In the genomic region with DNA sequence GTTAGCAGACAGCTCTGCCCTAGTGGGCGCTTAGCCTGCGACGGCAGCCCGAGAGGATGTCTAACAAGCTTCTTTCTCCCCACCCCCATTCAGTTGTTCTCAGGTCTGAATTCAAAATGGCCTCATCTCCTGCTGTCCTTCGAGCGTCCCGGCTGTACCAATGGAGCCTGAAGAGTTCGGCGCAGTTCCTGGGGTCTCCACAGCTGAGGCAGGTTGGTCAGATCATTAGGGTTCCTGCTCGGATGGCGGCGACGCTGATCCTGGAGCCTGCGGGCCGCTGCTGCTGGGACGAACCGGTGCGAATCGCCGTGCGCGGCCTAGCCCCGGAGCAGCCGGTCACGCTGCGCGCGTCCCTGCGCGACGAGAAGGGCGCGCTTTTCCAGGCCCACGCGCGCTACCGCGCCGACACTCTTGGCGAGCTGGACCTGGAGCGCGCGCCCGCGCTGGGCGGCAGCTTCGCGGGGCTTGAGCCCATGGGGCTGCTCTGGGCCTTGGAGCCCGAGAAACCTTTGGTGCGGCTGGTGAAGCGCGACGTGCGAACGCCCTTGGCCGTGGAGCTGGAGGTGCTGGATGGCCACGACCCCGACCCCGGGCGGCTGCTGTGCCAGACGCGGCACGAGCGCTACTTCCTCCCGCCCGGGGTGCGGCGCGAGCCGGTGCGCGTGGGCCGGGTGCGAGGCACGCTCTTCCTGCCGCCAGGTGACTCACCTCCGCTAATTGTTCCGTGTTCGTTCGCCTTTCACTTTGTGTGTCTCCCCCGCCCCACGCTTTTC, we compare ENCODE assay signal across 8 cellular contexts. TPM values are rescaled to one million over a fixed set of nuclear protein-coding genes. Genes with fewer than 3 reads are reported as not detected.
DNase-seq lines count a peak whose midpoint lies in the region; ATAC-seq and TF ChIP-seq lines count a peak whose summit lies in the region.
"Not testable (repeated sequence)": the region's sequence is repeated elsewhere in the genome, so short reads cannot be mapped to it uniquely, and the experiment has no call there.

A gene with protein sequence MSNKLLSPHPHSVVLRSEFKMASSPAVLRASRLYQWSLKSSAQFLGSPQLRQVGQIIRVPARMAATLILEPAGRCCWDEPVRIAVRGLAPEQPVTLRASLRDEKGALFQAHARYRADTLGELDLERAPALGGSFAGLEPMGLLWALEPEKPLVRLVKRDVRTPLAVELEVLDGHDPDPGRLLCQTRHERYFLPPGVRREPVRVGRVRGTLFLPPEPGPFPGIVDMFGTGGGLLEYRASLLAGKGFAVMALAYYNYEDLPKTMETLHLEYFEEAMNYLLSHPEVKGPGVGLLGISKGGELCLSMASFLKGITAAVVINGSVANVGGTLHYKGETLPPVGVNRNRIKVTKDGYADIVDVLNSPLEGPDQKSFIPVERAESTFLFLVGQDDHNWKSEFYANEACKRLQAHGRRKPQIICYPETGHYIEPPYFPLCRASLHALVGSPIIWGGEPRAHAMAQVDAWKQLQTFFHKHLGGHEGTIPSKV (plus strand): TSS at position 29 of the 773 bp plus-strand sequence. CDS start 28 bp downstream, at position 57.

- TF ChIP-seq CTCF in choroid plexus epithelial cell (conservative IDR thresholded peaks at IDR 0.05; ENCODE audit: low read depth, low read length), result peak; percentile 32
- TF ChIP-seq CTCF in kidney epithelial cell (IDR thresholded peaks at IDR 0.05; ENCODE audit: insufficient read depth, low read length, poor library complexity, severe bottlenecking), result not testable (repeated sequence)

- DNase-seq in AG08395 (ENCODE audit: low spot score) (peak; percentile 89), NCI-H524 (lab: John Stamatoyannopoulos, UW) (peak; percentile 91 to 93), choroid plexus epithelial cell (ENCODE audit: low read depth) (peak; percentile 97), kidney epithelial cell (ENCODE audit: low read depth) (peak; percentile 50)
- peak; percentile 89 for DNase-seq in activated CD4-positive, alpha-beta T cell treated with anti-CD3 and anti-CD28 coated beads for 48 hours
- peak; percentile 70 to 79 (median 75) for DNase-seq in stimulated activated CD4-positive, alpha-beta T cell treated with anti-CD3 and anti-CD28 coated beads, Interleukin-12 subunit alpha, Interleukin-12 subunit beta, amount 100 ng/mL, for 48 hours (ENCODE audit: low read depth in 2 of 3, low spot score in 1 of 3)

- not testable (repeated sequence) for H3K27me3 ChIP-seq in kidney epithelial cell (ENCODE audit: control insufficient read depth, insufficient read depth, low read length)

- H3K4me3 ChIP-seq in choroid plexus epithelial cell (ENCODE audit: low read depth, low read length) (peak within 1 kb of the TSS; percentile 63), kidney epithelial cell (ENCODE audit: low read depth, low read length) (peak within 1 kb of the TSS; percentile 38)

- ATAC-seq in GM18909 (IDR thresholded peaks at IDR 0.05; ENCODE audit: poor library complexity, unreplicated experiment) (peak; percentile 68), HG03378 (IDR thresholded peaks at IDR 0.05; ENCODE audit: unreplicated experiment) (peak; percentile 52)

- not testable (repeated sequence) for H3K36me3 ChIP-seq in kidney epithelial cell (ENCODE audit: control insufficient read depth, insufficient read depth, low read length)

RNA-seq across cellular contexts. Expression of the gene that starts here (rescaled TPM):
- 19.2 and 26.2 TPM in 2 replicates for total RNA-seq in kidney epithelial cell

Comparison
In these comparisons a context has a peak if more than half of its experiments do, and no peak if none do; other contexts are left out.
1. Peak in every context shown above with its lines: DNase-seq, ATAC-seq and H3K4me3 ChIP-seq.